8 cellular contexts compared by ENCODE assay signal in the genomic region with DNA sequence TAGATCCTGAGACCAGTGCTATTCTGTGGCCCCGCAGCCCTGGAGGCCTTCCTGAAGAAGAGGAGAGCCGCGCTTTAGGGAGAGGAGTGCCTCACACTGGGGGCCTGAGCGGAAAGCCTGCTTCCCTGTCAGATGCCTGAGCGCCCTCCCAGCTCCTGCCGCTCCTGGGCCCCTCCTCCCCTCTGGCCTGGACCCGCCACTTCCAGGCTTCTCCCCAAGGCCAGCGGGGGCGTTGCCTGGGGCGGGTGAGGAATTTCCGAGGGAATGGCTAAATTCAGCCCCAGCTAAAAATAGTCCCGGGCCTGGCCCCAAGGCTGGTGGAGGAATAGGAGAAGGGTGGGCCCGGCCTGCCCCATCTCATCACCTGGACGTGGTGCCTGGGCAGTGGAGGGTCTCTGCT. TPM values are rescaled to one million over a fixed set of nuclear protein-coding genes. Genes with fewer than 3 reads are reported as not detected.
DNase-seq lines count a peak whose midpoint lies in the region; ATAC-seq and TF ChIP-seq lines count a peak whose summit lies in the region.

No MANE protein-coding gene starts in this region.

- no peaks in the 10 kb centered on the region for H3K27me3 ChIP-seq in H9 (ENCODE audit: insufficient read depth, low read length)

- no peak overlapping the region for H2BK12ac ChIP-seq in H9 (ENCODE audit: insufficient read length, low read depth, low read length)

- DNase-seq in H9, result peak; percentile 84
- DNase-seq in central memory CD8-positive, alpha-beta T cell (ENCODE audit: low spot score in 2 of 2), result no peak
- DNase-seq in kidney glomerular epithelial cell (lab: John Stamatoyannopoulos, UW), result peak; percentile 31
- DNase-seq in NCI-H1436 treated with DMSO at 0.1 percent for 48 hours (lab: John Stamatoyannopoulos, UW), result no peak
- no peak for DNase-seq in kidney tubule cell (ENCODE audit: low spot score)
- DNase-seq in HuH-7 (ENCODE audit: low spot score), result no peak

- H3K27ac Mint-ChIP-seq in H9, result peak overlapping the region in 1 of 3 experiments; percentile 11; a peak in 1 of 7 replicates
- peak overlapping the region; percentile 69 for H3K27ac Mint-ChIP-seq in central memory CD8-positive, alpha-beta T cell (ENCODE audit: low read depth)

- peaks cover 39 to 45% of the 10 kb centered on the region in 2 experiments for H3K4me1 Mint-ChIP-seq in H9
- H3K4me1 Mint-ChIP-seq in central memory CD8-positive, alpha-beta T cell, result peaks cover 5% of the 10 kb centered on the region

- H3T11ph ChIP-seq in H9 (ENCODE audit: low read length), result no peak overlapping the region

- no peak overlapping the region for H3K23ac ChIP-seq in H9 (ENCODE audit: insufficient read length, low read depth, low read length)

- H3K56ac ChIP-seq in H9 (ENCODE audit: insufficient read length, low read depth, low read length), result no peak overlapping the region

- no peak overlapping the region for H3K4me3 Mint-ChIP-seq in H9
- H3K4me3 Mint-ChIP-seq in central memory CD8-positive, alpha-beta T cell, result no peak overlapping the region

- no peak for TF ChIP-seq CTCF in H9 (conservative IDR thresholded peaks at IDR 0.05)

- no peaks in the 10 kb centered on the region for H4K20me1 ChIP-seq in H9 (ENCODE audit: control insufficient read depth, insufficient read depth, insufficient read length)

- no peaks in the 10 kb centered on the region for H3K79me2 ChIP-seq in H9 (ENCODE audit: insufficient read depth, low read length)

- H3K4me2 ChIP-seq in H9 (ENCODE audit: insufficient read depth, insufficient read length, low read length), result no peak overlapping the region

- H2AK5ac ChIP-seq in H9 (ENCODE audit: insufficient read length, low read length), result no peak overlapping the region

- peaks cover 30% of the 10 kb centered on the region for H3K27me3 Mint-ChIP-seq in H9 (ENCODE audit: low read depth)
- peaks cover 11% of the 10 kb centered on the region for H3K27me3 Mint-ChIP-seq in central memory CD8-positive, alpha-beta T cell

- ATAC-seq in central memory CD8-positive, alpha-beta T cell (replicated peaks; ENCODE audit: extremely low read depth, poor library complexity, severe bottlenecking), result no peak
- no peak for ATAC-seq in HG03175 (IDR thresholded peaks at IDR 0.05; ENCODE audit: unreplicated experiment)

- no peak overlapping the region for H2AFZ ChIP-seq in H9 (ENCODE audit: low read length)

- H3K27ac ChIP-seq in H9 (ENCODE audit: insufficient read length, low read depth, low read length) (no peak overlapping the region), skin epidermis (peak overlapping the region in 18 of 21 experiments; percentile 11 to 82 (median 61))

- H2BK15ac ChIP-seq in H9 (ENCODE audit: low read depth, low read length), result no peak overlapping the region

- H3K36me3 Mint-ChIP-seq in H9 (ENCODE audit: insufficient read depth in 1 of 3, low read depth in 3 of 3), result peaks cover 0 to 10% (median 4%) of the 10 kb centered on the region in 3 experiments; a peak in 3 of 7 replicates
- no peaks in the 10 kb centered on the region for H3K36me3 Mint-ChIP-seq in central memory CD8-positive, alpha-beta T cell (ENCODE audit: insufficient read depth)

- no peak overlapping the region for H3K14ac ChIP-seq in H9 (ENCODE audit: insufficient read depth, low read length)

- no peak overlapping the region for H2BK20ac ChIP-seq in H9 (ENCODE audit: low read depth, low read length, poor library complexity, severe bottlenecking)

- no CpG with 5 or more reads among the region's 14 CpGs for WGBS in H9 (ENCODE audit: extremely low coverage, insufficient read length, low lambda C conversion rate)

- no peak overlapping the region for H4K91ac ChIP-seq in H9 (ENCODE audit: insufficient read length, low read depth, low read length)

- H3K9me3 Mint-ChIP-seq in H9, result no peaks in the 10 kb centered on the region
- H3K9me3 Mint-ChIP-seq in central memory CD8-positive, alpha-beta T cell, result no peaks in the 10 kb centered on the region

- H2BK120ac ChIP-seq in H9 (ENCODE audit: low read depth, low read length, poor library complexity, severe bottlenecking), result no peak overlapping the region

- no peak overlapping the region for H2BK5ac ChIP-seq in H9 (ENCODE audit: insufficient read length, low read length)

- no peak overlapping the region for H3K18ac ChIP-seq in H9 (ENCODE audit: insufficient read length, low read depth, low read length)

- H3K4ac ChIP-seq in H9 (ENCODE audit: low read depth, low read length), result no peak overlapping the region

- H3K23me2 ChIP-seq in H9 (ENCODE audit: insufficient read length, low read depth, low read length, poor library complexity, severe bottlenecking), result no peaks in the 10 kb centered on the region

- no peaks in the 10 kb centered on the region for H3K9me3 ChIP-seq in H9 (ENCODE audit: control insufficient read depth, low read depth, low read length)

- H4K8ac ChIP-seq in H9 (replicated peaks; ENCODE audit: insufficient read length, low read depth, low read length), result no peak overlapping the region

- no peak overlapping the region for H3K4me3 ChIP-seq in skin epidermis

- H3K9ac ChIP-seq in H9 (ENCODE audit: extremely low read depth, insufficient read length, low read length), result no peak overlapping the region

- H3K79me1 ChIP-seq in H9 (ENCODE audit: insufficient read depth, low read depth, low read length, poor library complexity, severe bottlenecking), result no peaks in the 10 kb centered on the region

- no peak overlapping the region for H4K5ac ChIP-seq in H9 (ENCODE audit: insufficient read length, low read depth, low read length)

- peaks cover 7% of the 10 kb centered on the region; the same call in 1 of the 2 replicates for H3K4me1 ChIP-seq in H9 (ENCODE audit: insufficient read depth, low read length)

RNA-seq across cellular contexts. Expression of a gene that starts 15.4 kb away (rescaled TPM):
- 6.2 and 7.4 TPM in 2 replicates for total RNA-seq in H9 (2021)

RNA-seq across cellular contexts. Expression of a gene that starts 51.3 kb away (rescaled TPM):
- not detected in 2 replicates for total RNA-seq in H9 (2021)

RNA-seq across cellular contexts. Expression of a gene that starts 52.7 kb away (rescaled TPM):
- total RNA-seq in H9 (2021), result 10.2 TPM in 2 replicates

Comparison
In these comparisons a context has a peak if more than half of its experiments do, and no peak if none do; other contexts are left out.
1. DNase-seq: peak in H9 (single experiment) and kidney glomerular epithelial cell (single experiment); none in central memory CD8-positive, alpha-beta T cell (0 of 2), NCI-H1436 treated with DMSO at 0.1 percent for 48 hours (single experiment), kidney tubule cell (single experiment) and HuH-7 (single experiment).